In the genomic region with DNA sequence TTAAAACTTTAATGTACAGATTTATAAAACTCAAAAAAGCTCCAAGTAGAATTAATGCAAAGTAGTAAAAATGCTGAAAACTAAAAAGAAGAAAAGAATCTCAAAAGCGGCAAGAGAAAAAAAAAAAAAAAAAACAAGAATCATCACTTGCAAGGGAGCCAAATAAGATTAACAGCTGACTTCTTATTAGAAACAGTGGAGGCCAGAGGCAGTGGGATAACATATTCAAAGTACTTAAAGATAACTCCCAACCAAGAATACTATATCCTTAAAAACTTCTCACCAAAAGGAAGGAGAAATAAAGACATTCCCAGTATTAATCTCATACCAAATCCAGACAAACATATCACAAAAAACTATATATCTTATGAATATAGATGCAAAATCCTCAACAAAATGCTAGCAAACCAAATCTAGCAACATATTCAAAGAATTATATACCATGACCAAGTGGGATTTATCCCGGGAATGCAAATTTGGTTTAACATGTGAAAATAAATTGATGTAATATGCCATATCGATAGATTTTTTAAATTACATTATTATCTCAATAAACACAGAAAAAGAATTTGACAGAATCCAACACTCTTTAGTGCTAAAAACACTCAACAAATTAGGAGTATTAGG, we compare ENCODE assay signal across 1 cellular context.
TF ChIP-seq lines count a peak whose summit lies in the region.

No MANE protein-coding gene starts in this region.

TF ChIP-seq in HepG2, 621 proteins besides CTCF, POLR2A, EP300 and RAD21 (continued from another document):
- TF ChIP-seq PRMT3 (CRISPR knock-in tag; IDR thresholded peaks at IDR 0.05; ENCODE audit: borderline replicate concordance, low read depth), result no peak
- TF ChIP-seq ZNF556 (CRISPR knock-in tag; IDR thresholded peaks at IDR 0.05; ENCODE audit: borderline replicate concordance), result no peak
